In genomic region chr18:28125051-28125450, GRCh38 we compare ENCODE assay signal across 15 cellular contexts. TPM values are rescaled to one million over a fixed set of nuclear protein-coding genes. Genes with fewer than 3 reads are reported as not detected.
"Had no signal": no experiment of that assay in that cellular context is flagged by ENCODE, and none has a peak within 500 bp of the region (broad histone marks: within the 10 kb centered on the region; RNA-seq: fewer than 3 reads in every experiment).

No MANE protein-coding gene starts in this region.

- H3K27ac Mint-ChIP-seq: activated B cell treated with CpG ODN at 0.5 μM for 24 hours; activated CD4-positive, alpha-beta T cell treated with anti-CD3 and anti-CD28 coated beads, Interleukin-2, amount 10 ng/mL, durations not matched to agents 24 days and 14 days; activated naive CD4-positive, alpha-beta T cell treated with anti-CD3 and anti-CD28 coated beads, Interleukin-2, amount 50 U/mL, for 24 hours; activated T-helper 2 cell treated with anti-CD3 and anti-CD28 coated beads, Interferon-gamma antibody, Interleukin-2, Interleukin-4, amounts not matched to agents 10 μg/mL and 5 μg/mL and 100 μg/mL, durations not matched to agents 14 hours and 24 hours and 36 hours; natural killer cell; stimulated activated effector memory CD8-positive, alpha-beta T cell treated with anti-CD3 and anti-CD28 coated beads, Interleukin-12 subunit alpha, Interleukin-12 subunit beta, amount 100 ng/mL, for 72 hours; T-helper 17 cell had no signal

- H3K4me1 ChIP-seq: tibial artery, vagina had no signal

- H3K4me1 Mint-ChIP-seq: activated B cell treated with CpG ODN at 0.5 μM for 24 hours; activated CD4-positive, alpha-beta T cell treated with anti-CD3 and anti-CD28 coated beads, Interleukin-2, amount 10 ng/mL, durations not matched to agents 24 days and 14 days; activated naive CD4-positive, alpha-beta T cell treated with anti-CD3 and anti-CD28 coated beads, Interleukin-2, amount 50 U/mL, for 24 hours; natural killer cell; stimulated activated effector memory CD8-positive, alpha-beta T cell treated with anti-CD3 and anti-CD28 coated beads, Interleukin-12 subunit alpha, Interleukin-12 subunit beta, amount 100 ng/mL, for 72 hours; T-helper 17 cell had no signal

- H3K4me3 ChIP-seq: tibial artery, vagina had no signal

- H3K9me3 Mint-ChIP-seq: activated CD4-positive, alpha-beta T cell treated with anti-CD3 and anti-CD28 coated beads, Interleukin-2, amount 10 ng/mL, durations not matched to agents 24 days and 14 days; activated T-helper 2 cell treated with anti-CD3 and anti-CD28 coated beads, Interferon-gamma antibody, Interleukin-2, Interleukin-4, amounts not matched to agents 10 μg/mL and 5 μg/mL and 100 μg/mL, durations not matched to agents 14 hours and 24 hours and 36 hours had no signal

- H3K4me3 Mint-ChIP-seq: activated B cell treated with CpG ODN at 0.5 μM for 24 hours; activated CD4-positive, alpha-beta T cell treated with anti-CD3 and anti-CD28 coated beads, Interleukin-2, amount 10 ng/mL, durations not matched to agents 24 days and 14 days; activated naive CD4-positive, alpha-beta T cell treated with anti-CD3 and anti-CD28 coated beads, Interleukin-2, amount 50 U/mL, for 24 hours; natural killer cell; stimulated activated effector memory CD8-positive, alpha-beta T cell treated with anti-CD3 and anti-CD28 coated beads, Interleukin-12 subunit alpha, Interleukin-12 subunit beta, amount 100 ng/mL, for 72 hours; T-helper 17 cell had no signal

- DNase-seq: activated B cell treated with CpG ODN at 0.5 μM for 24 hours; activated CD4-positive, alpha-beta T cell treated with anti-CD3 and anti-CD28 coated beads, Interleukin-2, amount 10 ng/mL, durations not matched to agents 24 days and 14 days; activated CD8-positive, alpha-beta memory T cell treated with anti-CD3 and anti-CD28 coated beads for 24 hours; amniotic stem cell; effector CD4-positive, alpha-beta T cell; natural killer cell; small intestine; T-helper 17 cell; tibial artery had no signal

- H3K27me3 Mint-ChIP-seq: activated B cell treated with CpG ODN at 0.5 μM for 24 hours; activated CD4-positive, alpha-beta T cell treated with anti-CD3 and anti-CD28 coated beads, Interleukin-2, amount 10 ng/mL, durations not matched to agents 24 days and 14 days; activated naive CD4-positive, alpha-beta T cell treated with anti-CD3 and anti-CD28 coated beads, Interleukin-2, amount 50 U/mL, for 24 hours; T-helper 17 cell had no signal

- H3K36me3 Mint-ChIP-seq: activated naive CD4-positive, alpha-beta T cell treated with anti-CD3 and anti-CD28 coated beads, Interleukin-2, amount 50 U/mL, for 24 hours; natural killer cell; stimulated activated effector memory CD8-positive, alpha-beta T cell treated with anti-CD3 and anti-CD28 coated beads, Interleukin-12 subunit alpha, Interleukin-12 subunit beta, amount 100 ng/mL, for 72 hours had no signal

- H3K9me3 ChIP-seq: tibial artery, vagina had no signal

- ATAC-seq: natural killer cell; stimulated activated effector memory CD8-positive, alpha-beta T cell treated with anti-CD3 and anti-CD28 coated beads, Interleukin-12 subunit alpha, Interleukin-12 subunit beta, amount 100 ng/mL, for 72 hours; T-helper 17 cell had no signal

- FAIRE-seq: colon, small intestine, TTC549 had no signal

- H3K27me3 ChIP-seq: tibial artery, vagina had no signal

- H3K27ac ChIP-seq: tibial artery, vagina had no signal

- H3K36me3 ChIP-seq: tibial artery, vagina had no signal

RNA-seq across cellular contexts. Expression of gene CDH2, which starts 51.9 kb away (rescaled TPM):
- total RNA-seq: activated B cell treated with CpG ODN at 0.5 μM for 24 hours; activated T-helper 2 cell treated with anti-CD3 and anti-CD28 coated beads, Interferon-gamma antibody, Interleukin-2, Interleukin-4, amounts not matched to agents 10 μg/mL and 5 μg/mL and 100 μg/mL, durations not matched to agents 14 hours and 24 hours and 36 hours had no signal
